ENCODE assay signal across 9 cellular contexts in genomic region chr1:120844186-120844944, GRCh38. TPM values are rescaled to one million over a fixed set of nuclear protein-coding genes. Genes with fewer than 3 reads are reported as not detected.
DNase-seq lines count a peak whose midpoint lies in the region; TF ChIP-seq lines count a peak whose summit lies in the region.
"Not testable (repeated sequence)": the region's sequence is repeated elsewhere in the genome, so short reads cannot be mapped to it uniquely, and the experiment has no call there.
"Had no signal": no experiment of that assay in that cellular context is flagged by ENCODE, and none has a peak within 500 bp of the region (broad histone marks: within the 10 kb centered on the region; RNA-seq: fewer than 3 reads in every experiment).

No MANE protein-coding gene starts in this region.

- not testable (repeated sequence) for H3K27me3 ChIP-seq in WERI-Rb-1 (ENCODE audit: insufficient read depth, low read depth, severe bottlenecking); fibroblast of lung (ENCODE audit: control insufficient read depth, insufficient read depth, low read length)

- not testable (repeated sequence) for H4K20me1 ChIP-seq in fibroblast of lung (ENCODE audit: control insufficient read depth, extremely low read depth, insufficient read depth, low read length)

- peak; percentile 37; the same call in 1 of the 2 replicates for TF ChIP-seq CTCF in GM12875 (IDR thresholded peaks at IDR 0.05; ENCODE audit: borderline replicate concordance, insufficient read depth, low read depth, low read length)
- TF ChIP-seq CTCF in WERI-Rb-1 (IDR thresholded peaks at IDR 0.05; ENCODE audit: low read depth, low read length), result peak; percentile 34
- TF ChIP-seq CTCF in fibroblast of lung (conservative IDR thresholded peaks at IDR 0.05 in 1 of 2, IDR thresholded peaks at IDR 0.05 in 1 of 2; ENCODE audit: low read depth in 1 of 2, low read length in 2 of 2), result not testable (repeated sequence)

- DNase-seq in A172 (ENCODE audit: low spot score) (peak; percentile 84), NCI-H2227 (lab: John Stamatoyannopoulos, UW; ENCODE audit: unreplicated experiment) (peak; percentile 80), WERI-Rb-1 (peak; percentile 73), fibroblast of lung (ENCODE audit: low read depth in 2 of 2) (peak; percentile 51 to 70), midbrain (lab: John Stamatoyannopoulos, UW) (peak; percentile 63)
- peak; percentile 38 to 53 for DNase-seq in stimulated activated CD4-positive, alpha-beta T cell treated with anti-CD3 and anti-CD28 coated beads, Interleukin-15, amount 100 ng/mL, for 48 hours (ENCODE audit: low read depth in 2 of 2)

- peak overlapping the region; percentile 90 for H3K4me3 Mint-ChIP-seq in activated naive CD8-positive, alpha-beta T cell

- not testable (repeated sequence) for H3K4me1 ChIP-seq in fibroblast of lung (ENCODE audit: control insufficient read depth, extremely low read depth, insufficient read depth, low read length)

- H3K4me2 ChIP-seq in fibroblast of lung (ENCODE audit: extremely low read depth, insufficient read depth, low read length), result not testable (repeated sequence)

- not testable (repeated sequence) for H3K9me3 ChIP-seq in WERI-Rb-1 (ENCODE audit: severe bottlenecking); fibroblast of lung (ENCODE audit: control insufficient read depth, insufficient read depth, low read depth, low read length)

- not testable (repeated sequence) for H3K36me3 ChIP-seq in WERI-Rb-1; fibroblast of lung (ENCODE audit: control insufficient read depth, insufficient read depth, low read length)

- H3K27ac Mint-ChIP-seq in activated naive CD8-positive, alpha-beta T cell, result peak overlapping the region; percentile 97

- H3K9me3 Mint-ChIP-seq in activated naive CD8-positive, alpha-beta T cell (ENCODE audit: low read depth), result not testable (repeated sequence)

- H3K27ac ChIP-seq in WERI-Rb-1, result peak overlapping the region; percentile 40; the same call in 1 of the 2 replicates
- H3K27ac ChIP-seq in fibroblast of lung (ENCODE audit: insufficient read depth, low read length), result not testable (repeated sequence)

- H3K4me3 ChIP-seq in GM12875 (ENCODE audit: low read depth, low read length), result peak overlapping the region; percentile 63
- peak overlapping the region; percentile 44 for H3K4me3 ChIP-seq in WERI-Rb-1 (ENCODE audit: low read depth, low read length)
- peak overlapping the region in 3 of 4 experiments; percentile 13 to 55 (median 26) for H3K4me3 ChIP-seq in fibroblast of lung (replicated peaks in 1 of 4; ENCODE audit: control extremely low read depth in 1 of 4, insufficient read depth in 1 of 4, low read depth in 3 of 4, low read length in 4 of 4)

- not testable (repeated sequence) for H3K9ac ChIP-seq in fibroblast of lung (ENCODE audit: insufficient read depth, low read length)

- H3K36me3 Mint-ChIP-seq in activated naive CD8-positive, alpha-beta T cell, result not testable (repeated sequence)

- H3K79me2 ChIP-seq in fibroblast of lung (ENCODE audit: control insufficient read depth, insufficient read depth, low read length), result not testable (repeated sequence)

- H3K4me1 Mint-ChIP-seq in activated naive CD8-positive, alpha-beta T cell (ENCODE audit: low read depth), result not testable (repeated sequence)

- H2AFZ ChIP-seq in fibroblast of lung (ENCODE audit: low read length), result not testable (repeated sequence)

- H3K27me3 Mint-ChIP-seq in activated naive CD8-positive, alpha-beta T cell, result not testable (repeated sequence)

RNA-seq across cellular contexts. Expression of gene PPIAL4A, which starts 45.2 kb away (rescaled TPM):
- total RNA-seq in A172 (2014; rRNA removed; shearing (Covaris generic)), result not detected in 2 replicates
- total RNA-seq in fibroblast of lung, result not detected in 2 replicates
- polyA plus RNA-seq in fibroblast of lung, result not detected in 2 replicates
- not detected in 2 replicates for polyA plus RNA-seq in fibroblast of lung (2012)
- not detected in 2 replicates for polyA minus RNA-seq in fibroblast of lung (ENCODE audit: low replicate concordance)
- total RNA-seq: tibial nerve had no signal
